23 cellular contexts compared by ENCODE assay signal in the genomic region with DNA sequence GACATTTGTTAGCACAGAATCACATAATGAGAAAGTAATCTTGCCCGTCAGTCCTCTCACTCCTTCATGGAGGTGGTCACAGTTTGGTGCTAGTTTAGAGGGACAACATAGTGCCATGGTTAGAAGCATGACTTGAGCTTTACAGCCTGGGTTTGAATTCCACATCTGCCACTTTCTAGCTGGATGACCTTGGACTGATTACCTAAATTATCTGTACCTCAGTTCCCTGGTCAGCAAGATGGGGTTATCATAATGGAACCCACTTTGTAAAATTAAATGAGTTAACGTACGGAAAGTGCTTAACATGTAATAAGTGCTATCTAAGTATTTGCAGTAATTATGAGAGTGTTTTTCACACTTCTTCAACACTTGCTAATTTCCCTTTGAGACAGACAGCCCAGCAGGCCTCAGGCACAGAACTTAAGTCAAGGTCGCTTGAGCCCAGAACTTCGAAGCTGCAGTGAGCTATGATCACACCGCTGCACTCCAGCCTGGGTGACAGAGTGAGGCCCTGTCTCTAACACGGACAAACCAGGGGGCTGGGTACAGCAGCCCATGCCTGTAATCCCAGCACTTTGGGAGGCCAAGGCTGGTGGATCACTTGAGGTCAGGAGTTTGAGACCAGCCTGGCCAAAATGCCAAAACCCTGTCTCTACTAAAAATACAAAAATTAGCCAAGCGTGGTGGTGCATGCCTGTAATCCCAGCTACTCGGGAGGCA. TPM values are rescaled to one million over a fixed set of nuclear protein-coding genes. Genes with fewer than 3 reads are reported as not detected.
DNase-seq lines count a peak whose midpoint lies in the region; ATAC-seq and TF ChIP-seq lines count a peak whose summit lies in the region.
"Had no signal": no experiment of that assay in that cellular context is flagged by ENCODE, and none has a peak within 500 bp of the region (broad histone marks: within the 10 kb centered on the region; RNA-seq: fewer than 3 reads in every experiment).

No MANE protein-coding gene starts in this region.

- H3K4ac ChIP-seq in mesendoderm (ENCODE audit: low read depth, low read length): no peak overlapping the region

- no peak overlapping the region for H3K4me3 Mint-ChIP-seq in CD4-positive, alpha-beta T cell
- no peak overlapping the region for H3K4me3 Mint-ChIP-seq in progenitor cell of endocrine pancreas (ENCODE audit: low read depth)
- H3K4me3 Mint-ChIP-seq: activated CD4-positive, alpha-beta memory T cell treated with anti-CD3 and anti-CD28 coated beads for 36 hours; activated naive CD8-positive, alpha-beta T cell treated with anti-CD3 and anti-CD28 coated beads, Interleukin-2, amount 10 ng/mL, durations not matched to agents 7 days and 5 days; stimulated activated naive CD8-positive, alpha-beta T cell treated with anti-CD3 and anti-CD28 coated beads, Interleukin-15, Interleukin-2, amounts not matched to agents 100 ng/mL and 50 ng/mL, for 24 hours had no signal

- H2BK5ac ChIP-seq in mesendoderm (ENCODE audit: low read length): no peak overlapping the region

- no peak overlapping the region for H3K56ac ChIP-seq in mesendoderm (ENCODE audit: low read length)

- POLR2A ChIA-PET in CD4-positive, alpha-beta T cell (lab: Charles Lee): interaction anchor here (0.6 to 1.4 kb wide), 5 partner anchors 17 to 447 kb away, joined by 3 to 6 read pairs (median 4); partner anchors contain the start of genes IGSF6 and MOSMO

- no peak overlapping the region for H2BK120ac ChIP-seq in mesendoderm (ENCODE audit: low read depth, low read length)

- peaks cover 36% of the 10 kb centered on the region for H3K27me3 Mint-ChIP-seq in CD4-positive, alpha-beta T cell
- peaks cover 20% of the 10 kb centered on the region for H3K27me3 Mint-ChIP-seq in progenitor cell of endocrine pancreas

- H4K5ac ChIP-seq in mesendoderm (ENCODE audit: low read length): no peak overlapping the region

- H3K4me2 ChIP-seq in Karpas-422 (ENCODE audit: low read depth, low read length, poor library complexity, severe bottlenecking) (peak overlapping the region; percentile 33), mesendoderm (ENCODE audit: low read length) (no peak overlapping the region)

- H3K4me1 ChIP-seq in Karpas-422 (ENCODE audit: low read length): peaks cover 8% of the 10 kb centered on the region
- no peaks in the 10 kb centered on the region for H3K4me1 ChIP-seq in mesendoderm (ENCODE audit: control insufficient read depth, low read depth, low read length)
- H3K4me1 ChIP-seq: thyroid gland had no signal

- DNase-seq in CD4-positive, alpha-beta T cell: no peak
- DNase-seq in Karpas-422 (no peak), mesendoderm (peak; percentile 41), progenitor cell of endocrine pancreas (ENCODE audit: low spot score, unreplicated experiment) (no peak)
- DNase-seq in activated CD8-positive, alpha-beta memory T cell treated with anti-CD3 and anti-CD28 coated beads, Interleukin-2, amount 50 U/mL, for 4 hours: no peak
- DNase-seq in stimulated activated CD8-positive, alpha-beta memory T cell treated with anti-CD3 and anti-CD28 coated beads, Interleukin-4, amount 100 ng/mL, for 48 hours: no peak
- DNase-seq: activated CD4-positive, alpha-beta memory T cell treated with anti-CD3 and anti-CD28 coated beads for 36 hours; activated CD4-positive, CD25-positive, alpha-beta regulatory T cell; activated effector memory CD4-positive, alpha-beta T cell treated with Interleukin-2 at 50 U/mL for 16 hours; activated naive CD8-positive, alpha-beta T cell treated with anti-CD3 and anti-CD28 coated beads, Interleukin-2, amount 10 ng/mL, durations not matched to agents 7 days and 5 days; activated T-cell treated with anti-CD3 and anti-CD28 coated beads for 4 hours; heart left ventricle; spleen; T1000; thyroid gland had no signal

- H3K27ac Mint-ChIP-seq in CD4-positive, alpha-beta T cell: no peak overlapping the region
- no peak overlapping the region for H3K27ac Mint-ChIP-seq in progenitor cell of endocrine pancreas
- H3K27ac Mint-ChIP-seq: activated CD4-positive, alpha-beta memory T cell treated with anti-CD3 and anti-CD28 coated beads for 36 hours; activated naive CD8-positive, alpha-beta T cell treated with anti-CD3 and anti-CD28 coated beads, Interleukin-2, amount 10 ng/mL, durations not matched to agents 7 days and 5 days; CD4-positive, alpha-beta memory T cell; memory B cell; stimulated activated naive CD8-positive, alpha-beta T cell treated with anti-CD3 and anti-CD28 coated beads, Interleukin-15, Interleukin-2, amounts not matched to agents 100 ng/mL and 50 ng/mL, for 24 hours had no signal

- no peak for ATAC-seq in CD4-positive, alpha-beta T cell (ENCODE audit: poor library complexity)
- ATAC-seq in SK-N-SH treated with all-trans-retinoic acid at 6 μM for 48 hours (peak; percentile 19; the same call in 1 of the 3 replicates), GM19324 (IDR thresholded peaks at IDR 0.05; ENCODE audit: low FRiP score, unreplicated experiment) (no peak)
- ATAC-seq: Right ventricle myocardium inferior had no signal

- H3K4me3 ChIP-seq in Karpas-422 (ENCODE audit: low read length): no peak overlapping the region
- H3K4me3 ChIP-seq in mesendoderm (ENCODE audit: low read length): no peak overlapping the region
- H3K4me3 ChIP-seq: heart left ventricle, spleen, thyroid gland had no signal

- peaks cover 3% of the 10 kb centered on the region for H3K27me3 ChIP-seq in CD4-positive, alpha-beta T cell (ENCODE audit: control insufficient read depth, insufficient read depth, low read length)
- H3K27me3 ChIP-seq in Karpas-422 (ENCODE audit: low read length) (no peaks in the 10 kb centered on the region), mesendoderm (ENCODE audit: insufficient read depth, low read length, poor library complexity) (no peaks in the 10 kb centered on the region)
- H3K27me3 ChIP-seq: thyroid gland had no signal

- no peak overlapping the region for H3K27ac ChIP-seq in CD4-positive, alpha-beta T cell (ENCODE audit: low read depth, low read length)
- H3K27ac ChIP-seq in Karpas-422 (ENCODE audit: low read length) (no peak overlapping the region), mesendoderm (ENCODE audit: low read depth, low read length) (no peak overlapping the region)
- H3K27ac ChIP-seq: heart left ventricle, spleen, thyroid gland had no signal

- peak; percentile 14 for TF ChIP-seq CTCF in CD4-positive, alpha-beta T cell (IDR thresholded peaks at IDR 0.05)
- TF ChIP-seq CTCF in progenitor cell of endocrine pancreas (IDR thresholded peaks at IDR 0.05; ENCODE audit: unreplicated experiment): no peak

- H3K9me3 Mint-ChIP-seq in CD4-positive, alpha-beta T cell: no peaks in the 10 kb centered on the region
- no peaks in the 10 kb centered on the region for H3K9me3 Mint-ChIP-seq in progenitor cell of endocrine pancreas (ENCODE audit: low read depth)
- H3K9me3 Mint-ChIP-seq: activated CD4-positive, alpha-beta memory T cell treated with anti-CD3 and anti-CD28 coated beads for 36 hours; activated naive CD8-positive, alpha-beta T cell treated with anti-CD3 and anti-CD28 coated beads, Interleukin-2, amount 10 ng/mL, durations not matched to agents 7 days and 5 days; CD4-positive, alpha-beta memory T cell; stimulated activated naive CD8-positive, alpha-beta T cell treated with anti-CD3 and anti-CD28 coated beads, Interleukin-15, Interleukin-2, amounts not matched to agents 100 ng/mL and 50 ng/mL, for 24 hours had no signal

- intact Hi-C loops in CD4-positive, alpha-beta T cell (cut with DNase I, micrococcal nuclease): loop anchor here in 1 of 2 experiments (5.0 kb wide), 1 partner anchor 97 kb away; the partner anchor contains the start of gene PDZD9

- H3K9ac ChIP-seq in Karpas-422 (ENCODE audit: low read length) (no peak overlapping the region), mesendoderm (ENCODE audit: low read length) (no peak overlapping the region)

- H3K4me1 Mint-ChIP-seq in CD4-positive, alpha-beta T cell (ENCODE audit: low read depth): no peaks in the 10 kb centered on the region
- H3K4me1 Mint-ChIP-seq in progenitor cell of endocrine pancreas (ENCODE audit: low read depth): no peaks in the 10 kb centered on the region
- H3K4me1 Mint-ChIP-seq: memory B cell had no signal

- no peaks in the 10 kb centered on the region for H3K36me3 ChIP-seq in Karpas-422 (ENCODE audit: insufficient read depth, low read length)
- H3K36me3 ChIP-seq in mesendoderm (ENCODE audit: control insufficient read depth, insufficient read depth, low read length): no peaks in the 10 kb centered on the region
- H3K36me3 ChIP-seq: heart left ventricle, spleen, thyroid gland had no signal

- CTCF ChIA-PET in CD4-positive, alpha-beta T cell (lab: Charles Lee): interaction anchor here (0.6 to 1.8 kb wide), 12 partner anchors 10 to 1415 kb away, joined by 3 to 9 read pairs (median 3); no protein-coding TSS in a partner anchor

- no peak overlapping the region for H2AK5ac ChIP-seq in mesendoderm (ENCODE audit: low read length)

- H3K18ac ChIP-seq in mesendoderm (ENCODE audit: low read length): no peak overlapping the region

- no peaks in the 10 kb centered on the region for H3K79me2 ChIP-seq in Karpas-422 (ENCODE audit: low read length)
- H3K79me2 ChIP-seq in mesendoderm (ENCODE audit: control insufficient read depth, insufficient read depth, low read length): no peaks in the 10 kb centered on the region

- H3K23ac ChIP-seq in mesendoderm (ENCODE audit: low read length): no peak overlapping the region

- H3K9me3 ChIP-seq in CD4-positive, alpha-beta T cell (ENCODE audit: control insufficient read depth, low read length): no peaks in the 10 kb centered on the region
- no peaks in the 10 kb centered on the region for H3K9me3 ChIP-seq in Karpas-422 (ENCODE audit: low read length)
- H3K9me3 ChIP-seq: heart left ventricle, spleen, thyroid gland had no signal

- no peak overlapping the region for H2AFZ ChIP-seq in Karpas-422 (ENCODE audit: low read length)

- no CpG with 5 or more reads among the region's 9 CpGs for WGBS in mesendoderm (ENCODE audit: extremely low coverage, insufficient coverage, low lambda C conversion rate)

- no peaks in the 10 kb centered on the region for H3K36me3 Mint-ChIP-seq in CD4-positive, alpha-beta T cell (ENCODE audit: low read depth)
- no peaks in the 10 kb centered on the region for H3K36me3 Mint-ChIP-seq in progenitor cell of endocrine pancreas (ENCODE audit: insufficient read depth)
- H3K36me3 Mint-ChIP-seq: activated CD4-positive, alpha-beta memory T cell treated with anti-CD3 and anti-CD28 coated beads for 36 hours; activated naive CD8-positive, alpha-beta T cell treated with anti-CD3 and anti-CD28 coated beads, Interleukin-2, amount 10 ng/mL, durations not matched to agents 7 days and 5 days; CD4-positive, alpha-beta memory T cell had no signal

- no peak overlapping the region for H2BK15ac ChIP-seq in mesendoderm (replicated peaks; ENCODE audit: low read depth)

- no peaks in the 10 kb centered on the region for H3K79me1 ChIP-seq in mesendoderm (ENCODE audit: low read length)

- H4K20me1 ChIP-seq in Karpas-422 (ENCODE audit: insufficient read depth, low read depth, low read length): no peaks in the 10 kb centered on the region

- no peak overlapping the region for H4K8ac ChIP-seq in mesendoderm (ENCODE audit: low read depth, low read length)

- H3K9me2 ChIP-seq in Karpas-422 (replicated peaks; ENCODE audit: insufficient read depth, low read length): no peaks in the 10 kb centered on the region

RNA-seq across cellular contexts. Expression of gene VWA3A, which starts 7.1 kb away (rescaled TPM):
- under 1 TPM; 0.27 to 0.47 TPM for total RNA-seq in CD4-positive, alpha-beta T cell
- not detected in 2 replicates for total RNA-seq in Karpas-422 (2014; rRNA removed; shearing (Covaris generic); ENCODE audit: low replicate concordance)
- 0.03 TPM for polyA plus RNA-seq in mesendoderm (2013, experiment 1 of 2)
- 0.01 TPM for polyA plus RNA-seq in mesendoderm (2013, experiment 2 of 2)
- 0.98 and 1.5 TPM in 2 replicates for total RNA-seq in progenitor cell of endocrine pancreas
- total RNA-seq: astrocyte, myocyte had no signal
- polyA plus RNA-seq: CD4-positive, alpha-beta memory T cell had no signal
